ENCODE assay signal across 16 cellular contexts in genomic region chr18:9495916-9496540, GRCh38.
"Had no signal": no experiment of that assay in that cellular context is flagged by ENCODE, and none has a peak within 500 bp of the region (broad histone marks: within the 10 kb centered on the region; RNA-seq: fewer than 3 reads in every experiment).

No MANE protein-coding gene starts in this region.

- H3K27me3 Mint-ChIP-seq: activated CD4-positive, alpha-beta memory T cell treated with anti-CD3 and anti-CD28 coated beads, Interleukin-2, amount 10 ng/mL, durations not matched to agents 7 days and 5 days; activated CD4-positive, alpha-beta T cell treated with anti-CD3 and anti-CD28 coated beads for 36 hours; activated naive CD4-positive, alpha-beta T cell treated with anti-CD3 and anti-CD28 coated beads, Interleukin-2, amount 10 ng/mL, durations not matched to agents 7 days and 5 days; naive B cell had no signal

- H3K4me3 ChIP-seq: adrenal gland, colonic mucosa, heart left ventricle, lower lobe of right lung, right atrium auricular region, thyroid gland had no signal

- H3K27me3 ChIP-seq: adrenal gland, colonic mucosa, heart left ventricle, right atrium auricular region, thyroid gland had no signal

- H3K9me3 ChIP-seq: adrenal gland, colonic mucosa, heart left ventricle, lower lobe of right lung, right atrium auricular region, thyroid gland had no signal

- H3K4me1 ChIP-seq: colonic mucosa had no signal

- H3K4me3 Mint-ChIP-seq: activated CD4-positive, alpha-beta memory T cell treated with anti-CD3 and anti-CD28 coated beads, Interleukin-2, amount 10 ng/mL, durations not matched to agents 7 days and 5 days; activated CD4-positive, alpha-beta T cell treated with anti-CD3 and anti-CD28 coated beads for 36 hours; activated naive CD4-positive, alpha-beta T cell treated with anti-CD3 and anti-CD28 coated beads, Interleukin-2, amount 10 ng/mL, durations not matched to agents 7 days and 5 days; naive B cell; stimulated activated effector memory CD8-positive, alpha-beta T cell treated with anti-CD3 and anti-CD28 coated beads, Interleukin-12 subunit alpha, Interleukin-12 subunit beta, amount 100 ng/mL, for 72 hours; T-helper 2 cell treated with Interferon-gamma antibody and Interleukin-4, amounts not matched to agents 5 μg/mL and 100 μg/mL, for 36 hours had no signal

- H3K27ac ChIP-seq: adrenal gland, colonic mucosa, heart left ventricle, lower lobe of right lung, right atrium auricular region, thyroid gland had no signal

- H3K36me3 ChIP-seq: adrenal gland, colonic mucosa, heart left ventricle, lower lobe of right lung, right atrium auricular region, thyroid gland had no signal

- DNase-seq: activated CD4-positive, alpha-beta memory T cell treated with anti-CD3 and anti-CD28 coated beads, Interleukin-2, amount 10 ng/mL, durations not matched to agents 7 days and 5 days; activated CD4-positive, alpha-beta T cell treated with anti-CD3 and anti-CD28 coated beads for 36 hours; activated CD8-positive, alpha-beta memory T cell treated with anti-CD3 and anti-CD28 coated beads, Interleukin-2, amount 50 U/mL, for 48 hours; activated naive CD4-positive, alpha-beta T cell treated with anti-CD3 and anti-CD28 coated beads, Interleukin-2, amount 10 ng/mL, durations not matched to agents 7 days and 5 days; adrenal gland; caudate nucleus; colonic mucosa; heart left ventricle; lower lobe of right lung; naive B cell; small intestine; thyroid gland had no signal

- ATAC-seq: activated CD4-positive, alpha-beta T cell treated with anti-CD3 and anti-CD28 coated beads for 36 hours; heart left ventricle; lower lobe of right lung; stimulated activated effector memory CD8-positive, alpha-beta T cell treated with anti-CD3 and anti-CD28 coated beads, Interleukin-12 subunit alpha, Interleukin-12 subunit beta, amount 100 ng/mL, for 72 hours had no signal

- H3K9me3 Mint-ChIP-seq: stimulated activated effector memory CD8-positive, alpha-beta T cell treated with anti-CD3 and anti-CD28 coated beads, Interleukin-12 subunit alpha, Interleukin-12 subunit beta, amount 100 ng/mL, for 72 hours had no signal

- FAIRE-seq: frontal cortex, small intestine had no signal

- H3K27ac Mint-ChIP-seq: activated CD4-positive, alpha-beta memory T cell treated with anti-CD3 and anti-CD28 coated beads, Interleukin-2, amount 10 ng/mL, durations not matched to agents 7 days and 5 days; activated CD4-positive, alpha-beta T cell treated with anti-CD3 and anti-CD28 coated beads for 36 hours; activated naive CD4-positive, alpha-beta T cell treated with anti-CD3 and anti-CD28 coated beads, Interleukin-2, amount 10 ng/mL, durations not matched to agents 7 days and 5 days; stimulated activated effector memory CD8-positive, alpha-beta T cell treated with anti-CD3 and anti-CD28 coated beads, Interleukin-12 subunit alpha, Interleukin-12 subunit beta, amount 100 ng/mL, for 72 hours; T-helper 2 cell treated with Interferon-gamma antibody and Interleukin-4, amounts not matched to agents 5 μg/mL and 100 μg/mL, for 36 hours had no signal
